ENCODE assay signal across 24 cellular contexts in the genomic region with DNA sequence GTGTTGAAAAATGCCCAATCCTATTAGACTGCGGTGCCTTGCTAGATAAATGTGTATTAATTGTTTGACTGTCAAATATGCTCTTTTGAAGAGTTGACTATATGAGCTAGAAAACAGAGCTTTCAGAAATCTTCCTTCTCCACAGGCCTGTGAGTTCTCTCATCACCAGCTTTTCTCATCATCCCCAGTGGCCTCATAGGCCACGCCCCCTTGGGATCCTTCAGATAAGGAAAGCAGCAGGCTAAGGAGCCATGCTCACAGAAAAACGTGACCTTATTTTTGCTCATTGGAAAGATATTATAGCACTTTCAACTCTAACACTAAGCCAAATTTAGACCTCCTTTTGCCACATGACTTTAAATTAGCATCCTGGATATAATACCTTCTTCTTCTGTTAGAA.
"Had no signal": no experiment of that assay in that cellular context is flagged by ENCODE, and none has a peak within 500 bp of the region (broad histone marks: within the 10 kb centered on the region; RNA-seq: fewer than 3 reads in every experiment).

No MANE protein-coding gene starts in this region.

- H3K36me3 Mint-ChIP-seq: activated naive CD4-positive, alpha-beta T cell treated with anti-CD3 and anti-CD28 coated beads, Interleukin-2, amount 10 ng/mL, durations not matched to agents 7 days and 5 days; natural killer cell; type B pancreatic cell had no signal

- H3K4me3 Mint-ChIP-seq: activated naive CD4-positive, alpha-beta T cell treated with anti-CD3 and anti-CD28 coated beads, Interleukin-2, amount 10 ng/mL, durations not matched to agents 7 days and 5 days; activated T-cell treated with anti-CD3 and anti-CD28 coated beads, Interleukin-2, amount 50 U/mL, for 4 hours; natural killer cell; type B pancreatic cell had no signal

- H3K27me3 Mint-ChIP-seq: activated naive CD4-positive, alpha-beta T cell treated with anti-CD3 and anti-CD28 coated beads, Interleukin-2, amount 10 ng/mL, durations not matched to agents 7 days and 5 days; type B pancreatic cell had no signal

- H3K9me3 Mint-ChIP-seq: activated naive CD4-positive, alpha-beta T cell treated with anti-CD3 and anti-CD28 coated beads, Interleukin-2, amount 10 ng/mL, durations not matched to agents 7 days and 5 days; activated T-cell treated with anti-CD3 and anti-CD28 coated beads, Interleukin-2, amount 50 U/mL, for 4 hours; type B pancreatic cell had no signal

- DNase-seq: activated CD4-positive, alpha-beta T cell treated with anti-CD3 and anti-CD28 coated beads for 4 hours; activated CD4-positive, alpha-beta T cell treated with anti-CD3 and anti-CD28 coated beads, Interleukin-2, amount 50 U/mL, for 48 hours; activated CD4-positive, CD25-positive, alpha-beta regulatory T cell; activated CD8-positive, alpha-beta memory T cell treated with anti-CD3 and anti-CD28 coated beads, Interleukin-2, amount 50 U/mL, for 48 hours; activated effector memory CD4-positive, alpha-beta T cell treated with anti-CD3 and anti-CD28 coated beads, Interleukin-2, amount 50 U/mL, for 16 hours; activated naive CD4-positive, alpha-beta T cell treated with anti-CD3 and anti-CD28 coated beads, Interleukin-2, amount 10 ng/mL, durations not matched to agents 7 days and 5 days; activated T-cell treated with anti-CD3 and anti-CD28 coated beads, Interleukin-2, amount 50 U/mL, for 4 hours; cerebellar nuclear complex; cortex of kidney; heart right ventricle; kidney glomerular epithelial cell; left lung; mammary epithelial cell; midbrain; natural killer cell; ovary; stimulated activated CD4-positive, alpha-beta T cell treated with anti-CD3 and anti-CD28 coated beads, Interleukin-2, amount 100 ng/mL, for 48 hours; stimulated activated naive CD4-positive, alpha-beta T cell; T1000 had no signal

- H3K4me1 ChIP-seq: heart right ventricle, left lung, prostate gland, vagina had no signal

- H3K4me1 Mint-ChIP-seq: activated naive CD4-positive, alpha-beta T cell treated with anti-CD3 and anti-CD28 coated beads, Interleukin-2, amount 10 ng/mL, durations not matched to agents 7 days and 5 days; natural killer cell had no signal

- H3K27ac ChIP-seq: heart right ventricle, left lung, neutrophil, ovary, prostate gland, thoracic aorta, vagina had no signal

- H3K27me3 ChIP-seq: heart right ventricle, left lung, neutrophil, ovary, vagina had no signal

- H3K9me3 ChIP-seq: left lung, neutrophil, ovary, prostate gland, thoracic aorta, vagina had no signal

- H3K27ac Mint-ChIP-seq: activated naive CD4-positive, alpha-beta T cell treated with anti-CD3 and anti-CD28 coated beads, Interleukin-2, amount 10 ng/mL, durations not matched to agents 7 days and 5 days; natural killer cell; type B pancreatic cell had no signal
